1 cellular context compared by ENCODE assay signal in genomic region chr11:75101424-75102128, GRCh38.
TF ChIP-seq lines count a peak whose summit lies in the region.

No MANE protein-coding gene starts in this region.

TF ChIP-seq in GM12878, 131 proteins besides CTCF, POLR2A, EP300 and RAD21:
- peak; percentile 83 for TF ChIP-seq MLLT1 (IDR thresholded peaks at IDR 0.05)
- TF ChIP-seq BCL11A (IDR thresholded peaks at IDR 0.05; ENCODE audit: low read depth, low read length), result no peak
